In the genomic region with DNA sequence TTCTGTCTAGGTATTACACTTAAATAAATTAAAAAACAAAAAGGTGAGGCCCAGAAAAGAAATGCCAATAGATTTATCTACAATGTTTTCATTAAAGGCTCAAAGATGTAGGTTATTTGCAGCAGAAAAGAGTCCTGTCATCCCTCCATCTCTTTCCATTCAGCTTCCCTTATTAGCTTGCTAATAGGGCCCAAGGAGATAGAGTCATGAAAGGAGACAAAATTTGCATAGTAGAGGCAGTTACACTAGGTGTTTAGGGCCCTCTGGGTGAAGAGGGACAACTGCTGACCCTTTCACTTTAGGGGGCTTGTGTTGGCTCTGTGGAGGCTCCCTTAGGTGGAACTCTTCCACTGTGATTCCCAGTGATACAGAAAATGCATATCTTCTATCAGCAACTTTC, we compare ENCODE assay signal across 11 cellular contexts. TPM values are rescaled to one million over a fixed set of nuclear protein-coding genes. Genes with fewer than 3 reads are reported as not detected.
"Had no signal": no experiment of that assay in that cellular context is flagged by ENCODE, and none has a peak within 500 bp of the region (broad histone marks: within the 10 kb centered on the region; RNA-seq: fewer than 3 reads in every experiment).

No MANE protein-coding gene starts in this region.

- H3K27ac Mint-ChIP-seq: HFFc6, IgD-negative memory B cell had no signal

- H3K27ac ChIP-seq: HL-60 had no signal

- H3K4me3 ChIP-seq: HAP-1 had no signal

- H3K36me3 ChIP-seq: HAP-1 had no signal

- H3K4me3 Mint-ChIP-seq: HFFc6, IgD-negative memory B cell had no signal

- H3K36me3 Mint-ChIP-seq: IgD-negative memory B cell had no signal

- H3K9me3 Mint-ChIP-seq: HFFc6, IgD-negative memory B cell had no signal

- DNase-seq: GOT3, H7, HFFc6, KBM-7 had no signal

- H3K27me3 Mint-ChIP-seq: IgD-negative memory B cell had no signal

- ATAC-seq: HCT116, HepG2 had no signal

- H3K4me1 Mint-ChIP-seq: IgD-negative memory B cell had no signal

- H3K4me1 ChIP-seq: HAP-1 had no signal

- H3K9me3 ChIP-seq: HAP-1 had no signal

RNA-seq across cellular contexts. Expression of gene TACR3, which starts 58.4 kb away (rescaled TPM):
- total RNA-seq: H4, HepG2, HFFc6, HT1080 had no signal
- polyA plus RNA-seq: HepG2, IgD-negative memory B cell had no signal
